33 cellular contexts compared by ENCODE assay signal in the genomic region with DNA sequence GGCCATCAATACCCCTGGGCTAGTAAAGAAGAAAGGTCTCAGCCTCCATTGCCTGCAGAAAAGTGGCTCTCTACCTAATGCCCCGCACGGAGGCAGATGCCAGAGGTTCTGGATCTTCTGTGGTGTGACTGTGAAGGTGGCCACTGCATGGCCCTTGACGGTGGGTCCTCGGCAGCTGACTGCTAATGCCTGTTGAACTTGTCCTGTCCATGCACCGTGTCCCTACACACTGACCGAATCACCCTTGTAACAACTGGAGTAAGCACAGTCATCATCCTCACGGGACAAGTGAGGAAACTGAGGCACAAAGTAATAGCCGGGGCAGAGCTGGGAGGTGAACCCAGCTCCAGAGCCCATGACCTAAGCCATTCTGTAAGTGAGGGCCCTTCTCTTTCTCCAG. TPM values are rescaled to one million over a fixed set of nuclear protein-coding genes. Genes with fewer than 3 reads are reported as not detected.
DNase-seq lines count a peak whose midpoint lies in the region; ATAC-seq and TF ChIP-seq lines count a peak whose summit lies in the region.
"Had no signal": no experiment of that assay in that cellular context is flagged by ENCODE, and none has a peak within 500 bp of the region (broad histone marks: within the 10 kb centered on the region; RNA-seq: fewer than 3 reads in every experiment).

No MANE protein-coding gene starts in this region.

- TF ChIP-seq POLR2A in erythroblast (IDR thresholded peaks at IDR 0.05; ENCODE audit: low read length): no peak

- CTCF ChIA-PET in activated CD4-positive, alpha-beta T cell treated with anti-CD3 and anti-CD28 coated beads, Interleukin-2, amount 10 ng/mL, durations not matched to agents 7 days and 5 days (lab: Charles Lee): interaction anchor here (2.7 kb wide), 1 partner anchor 14 kb away, joined by 7 read pairs; no protein-coding TSS in a partner anchor

- peak overlapping the region; percentile 80 for H3K27ac Mint-ChIP-seq in chondrocyte (ENCODE audit: unreplicated experiment)
- H3K27ac Mint-ChIP-seq in activated CD4-positive, alpha-beta T cell treated with anti-CD3 and anti-CD28 coated beads, Interleukin-2, amount 10 ng/mL, durations not matched to agents 7 days and 5 days: no peak overlapping the region
- no peak overlapping the region for H3K27ac Mint-ChIP-seq in activated naive CD4-positive, alpha-beta T cell treated with anti-CD3 and anti-CD28 coated beads, Interleukin-2, amount 50 U/mL, for 72 hours
- H3K27ac Mint-ChIP-seq in activated T-helper 2 cell treated with anti-CD3 and anti-CD28 coated beads, Interferon-gamma antibody, Interleukin-2, Interleukin-4, amounts not matched to agents 10 μg/mL and 5 μg/mL and 100 μg/mL, durations not matched to agents 14 hours and 24 hours and 36 hours: no peak overlapping the region
- H3K27ac Mint-ChIP-seq: activated CD8-positive, alpha-beta T cell treated with anti-CD3 and anti-CD28 coated beads for 36 hours; activated naive CD4-positive, alpha-beta T cell treated with anti-CD3 and anti-CD28 coated beads, Interleukin-2, amount 50 U/mL, for 24 hours; CD8-positive, alpha-beta T cell; dendritic cell treated with granulocyte-macrophage colony-stimulating factor and Interleukin-4, amounts not matched to agents 40 ng/mL and 50 ng/mL, for 4 days; HFFc6; mesothelial cell of epicardium; naive thymus-derived CD4-positive, alpha-beta T cell had no signal

- POLR2A ChIA-PET in activated CD4-positive, alpha-beta T cell treated with anti-CD3 and anti-CD28 coated beads, Interleukin-2, amount 10 ng/mL, durations not matched to agents 7 days and 5 days (lab: Charles Lee): no interaction called here

- H3K4me1 ChIP-seq in HUES48 (ENCODE audit: control insufficient read depth, insufficient read depth, low read length): peaks cover 8% of the 10 kb centered on the region; the same call in 1 of the 2 replicates
- H3K4me1 ChIP-seq in muscle layer of colon (ENCODE audit: insufficient read depth, low read length): peaks cover 87% of the 10 kb centered on the region
- peaks cover 89% of the 10 kb centered on the region for H3K4me1 ChIP-seq in stomach smooth muscle (ENCODE audit: control insufficient read depth, insufficient read depth, low read length)
- H3K4me1 ChIP-seq: foreskin keratinocyte had no signal

- DNase-seq in chondrocyte (ENCODE audit: low spot score) (peak; percentile 69), erythroblast (lab: John Stamatoyannopoulos, UW) (no peak)
- no peak for DNase-seq in activated CD4-positive, alpha-beta T cell treated with anti-CD3 and anti-CD28 coated beads, Interleukin-2, amount 10 ng/mL, durations not matched to agents 7 days and 5 days
- DNase-seq in activated naive CD4-positive, alpha-beta T cell treated with anti-CD3 and anti-CD28 coated beads, Interleukin-2, amount 50 U/mL, for 72 hours (ENCODE audit: low spot score in 2 of 2): no peak
- no peak for DNase-seq in activated T-helper 2 cell treated with anti-CD3 and anti-CD28 coated beads, Interferon-gamma antibody, Interleukin-2, Interleukin-4, amounts not matched to agents 10 μg/mL and 5 μg/mL and 100 μg/mL, durations not matched to agents 14 hours and 24 hours and 36 hours (ENCODE audit: low spot score)
- DNase-seq: activated CD4-positive, CD25-positive, alpha-beta regulatory T cell treated with anti-CD3 and anti-CD28 coated beads, Interleukin-2, amount 50 U/mL, for 72 hours; activated CD8-positive, alpha-beta memory T cell treated with anti-CD3 and anti-CD28 coated beads, Interleukin-2, amount 50 U/mL, for 48 hours; activated CD8-positive, alpha-beta T cell treated with anti-CD3 and anti-CD28 coated beads for 36 hours; caudate nucleus; CD8-positive, alpha-beta T cell; foreskin keratinocyte; GOT3; HFFc6; naive thymus-derived CD4-positive, alpha-beta T cell; NCI-H2029; NCI-H524 treated with DMSO at 0.1 percent for 48 hours; NK-92 treated with Interleukin-12 subunit alpha and Interleukin-12 subunit beta, amount 100 ng/mL, for 24 hours; stimulated activated naive CD4-positive, alpha-beta T cell had no signal

- H3K4me3 ChIP-seq in HUES48 (ENCODE audit: low read depth, low read length) (no peak overlapping the region), muscle layer of colon (ENCODE audit: low read depth in 1 of 2, low read length in 2 of 2) (peak overlapping the region in 1 of 2 donors; percentile 16), stomach smooth muscle (ENCODE audit: low read length in 2 of 2) (peak overlapping the region; percentile 34 to 44)
- H3K4me3 ChIP-seq: heart right ventricle, skin epidermis had no signal

- H3K27ac ChIP-seq in HUES48 (ENCODE audit: low read depth, low read length) (peak overlapping the region; percentile 51), muscle layer of colon (ENCODE audit: low read depth, low read length) (peak overlapping the region; percentile 86), stomach smooth muscle (ENCODE audit: low read length) (peak overlapping the region; percentile 88)
- H3K27ac ChIP-seq: foreskin keratinocyte, KMS-11, skin epidermis had no signal

- H3K4me3 Mint-ChIP-seq in chondrocyte (ENCODE audit: unreplicated experiment): no peak overlapping the region
- H3K4me3 Mint-ChIP-seq in activated CD4-positive, alpha-beta T cell treated with anti-CD3 and anti-CD28 coated beads, Interleukin-2, amount 10 ng/mL, durations not matched to agents 7 days and 5 days: no peak overlapping the region
- H3K4me3 Mint-ChIP-seq in activated T-helper 2 cell treated with anti-CD3 and anti-CD28 coated beads, Interferon-gamma antibody, Interleukin-2, Interleukin-4, amounts not matched to agents 10 μg/mL and 5 μg/mL and 100 μg/mL, durations not matched to agents 14 hours and 24 hours and 36 hours (ENCODE audit: low read depth): no peak overlapping the region
- H3K4me3 Mint-ChIP-seq: activated CD8-positive, alpha-beta T cell treated with anti-CD3 and anti-CD28 coated beads for 36 hours; activated naive CD4-positive, alpha-beta T cell treated with anti-CD3 and anti-CD28 coated beads, Interleukin-2, amount 50 U/mL, for 24 hours; CD8-positive, alpha-beta T cell; dendritic cell treated with granulocyte-macrophage colony-stimulating factor and Interleukin-4, amounts not matched to agents 40 ng/mL and 50 ng/mL, for 4 days; HFFc6; mesothelial cell of epicardium; naive thymus-derived CD4-positive, alpha-beta T cell had no signal

- no peaks in the 10 kb centered on the region for H3K27me3 Mint-ChIP-seq in chondrocyte (ENCODE audit: low read depth)
- H3K27me3 Mint-ChIP-seq in activated CD4-positive, alpha-beta T cell treated with anti-CD3 and anti-CD28 coated beads, Interleukin-2, amount 10 ng/mL, durations not matched to agents 7 days and 5 days: peaks cover 3% of the 10 kb centered on the region
- H3K27me3 Mint-ChIP-seq in activated T-helper 2 cell treated with anti-CD3 and anti-CD28 coated beads, Interferon-gamma antibody, Interleukin-2, Interleukin-4, amounts not matched to agents 10 μg/mL and 5 μg/mL and 100 μg/mL, durations not matched to agents 14 hours and 24 hours and 36 hours (ENCODE audit: low read depth): peaks cover 10% of the 10 kb centered on the region
- H3K27me3 Mint-ChIP-seq: dendritic cell treated with granulocyte-macrophage colony-stimulating factor and Interleukin-4, amounts not matched to agents 40 ng/mL and 50 ng/mL, for 4 days had no signal

- TF ChIP-seq CTCF in chondrocyte (IDR thresholded peaks at IDR 0.05): no peak

- no peak overlapping the region for H3K9ac ChIP-seq in HUES48 (ENCODE audit: low read depth, low read length)
- peak overlapping the region; percentile 37 for H3K9ac ChIP-seq in muscle layer of colon (ENCODE audit: low read length)
- peak overlapping the region; percentile 36 to 69 for H3K9ac ChIP-seq in stomach smooth muscle (ENCODE audit: low read length in 2 of 2)
- H3K9ac ChIP-seq: KMS-11 had no signal

- H3K4me1 Mint-ChIP-seq in chondrocyte (ENCODE audit: low read depth): peaks cover 60% of the 10 kb centered on the region
- H3K4me1 Mint-ChIP-seq in activated CD4-positive, alpha-beta T cell treated with anti-CD3 and anti-CD28 coated beads, Interleukin-2, amount 10 ng/mL, durations not matched to agents 7 days and 5 days: no peaks in the 10 kb centered on the region
- no peaks in the 10 kb centered on the region for H3K4me1 Mint-ChIP-seq in activated T-helper 2 cell treated with anti-CD3 and anti-CD28 coated beads, Interferon-gamma antibody, Interleukin-2, Interleukin-4, amounts not matched to agents 10 μg/mL and 5 μg/mL and 100 μg/mL, durations not matched to agents 14 hours and 24 hours and 36 hours (ENCODE audit: low read depth)
- H3K4me1 Mint-ChIP-seq: activated naive CD4-positive, alpha-beta T cell treated with anti-CD3 and anti-CD28 coated beads, Interleukin-2, amount 50 U/mL, for 24 hours; naive thymus-derived CD4-positive, alpha-beta T cell had no signal

- no peak for ATAC-seq in activated naive CD4-positive, alpha-beta T cell treated with anti-CD3 and anti-CD28 coated beads, Interleukin-2, amount 50 U/mL, for 72 hours
- ATAC-seq: activated CD8-positive, alpha-beta T cell treated with anti-CD3 and anti-CD28 coated beads for 36 hours; CD8-positive, alpha-beta T cell; esophagus mucosa; foreskin keratinocyte; naive thymus-derived CD4-positive, alpha-beta T cell; Right ventricle myocardium inferior had no signal

- H3K9me3 Mint-ChIP-seq in chondrocyte (ENCODE audit: low read depth): no peaks in the 10 kb centered on the region
- no peaks in the 10 kb centered on the region for H3K9me3 Mint-ChIP-seq in activated CD4-positive, alpha-beta T cell treated with anti-CD3 and anti-CD28 coated beads, Interleukin-2, amount 10 ng/mL, durations not matched to agents 7 days and 5 days
- no peaks in the 10 kb centered on the region for H3K9me3 Mint-ChIP-seq in activated naive CD4-positive, alpha-beta T cell treated with anti-CD3 and anti-CD28 coated beads, Interleukin-2, amount 50 U/mL, for 72 hours
- no peaks in the 10 kb centered on the region for H3K9me3 Mint-ChIP-seq in activated T-helper 2 cell treated with anti-CD3 and anti-CD28 coated beads, Interferon-gamma antibody, Interleukin-2, Interleukin-4, amounts not matched to agents 10 μg/mL and 5 μg/mL and 100 μg/mL, durations not matched to agents 14 hours and 24 hours and 36 hours
- H3K9me3 Mint-ChIP-seq: activated CD8-positive, alpha-beta T cell treated with anti-CD3 and anti-CD28 coated beads for 36 hours; activated naive CD4-positive, alpha-beta T cell treated with anti-CD3 and anti-CD28 coated beads, Interleukin-2, amount 50 U/mL, for 24 hours; CD8-positive, alpha-beta T cell; dendritic cell treated with granulocyte-macrophage colony-stimulating factor and Interleukin-4, amounts not matched to agents 40 ng/mL and 50 ng/mL, for 4 days; HFFc6; mesothelial cell of epicardium had no signal

- no peaks in the 10 kb centered on the region for H3K9me3 ChIP-seq in HUES48 (ENCODE audit: control insufficient read depth, insufficient read depth, low read length)
- no peaks in the 10 kb centered on the region for H3K9me3 ChIP-seq in muscle layer of colon (ENCODE audit: low read length)
- no peaks in the 10 kb centered on the region for H3K9me3 ChIP-seq in stomach smooth muscle (ENCODE audit: control insufficient read depth in 2 of 2, low read length in 2 of 2)

- H3K36me3 ChIP-seq in HUES48 (ENCODE audit: control insufficient read depth, insufficient read depth, low read length) (no peaks in the 10 kb centered on the region), muscle layer of colon (ENCODE audit: insufficient read depth, low read length) (peaks cover 62% of the 10 kb centered on the region), stomach smooth muscle (ENCODE audit: control insufficient read depth in 2 of 2, insufficient read depth in 2 of 2, low read length in 2 of 2) (peaks cover 28 to 30% of the 10 kb centered on the region in 2 donors)
- H3K36me3 ChIP-seq: heart right ventricle had no signal

- H3K27me3 ChIP-seq in HUES48 (ENCODE audit: control insufficient read depth, insufficient read depth, low read length) (no peaks in the 10 kb centered on the region), muscle layer of colon (ENCODE audit: control insufficient read depth in 1 of 2, insufficient read depth in 2 of 2, low read length in 2 of 2) (no peaks in the 10 kb centered on the region), stomach smooth muscle (ENCODE audit: control insufficient read depth in 1 of 2, insufficient read depth in 2 of 2, low read length in 2 of 2) (no peaks in the 10 kb centered on the region)

- intact Hi-C loops in activated T-helper 2 cell treated with anti-CD3 and anti-CD28 coated beads, Interferon-gamma antibody, Interleukin-2, Interleukin-4, amounts not matched to agents 10 μg/mL and 5 μg/mL and 100 μg/mL, durations not matched to agents 14 hours and 24 hours and 36 hours (cut with micrococcal nuclease): no loop called here

- H3K36me3 Mint-ChIP-seq in chondrocyte (ENCODE audit: low read depth): no peaks in the 10 kb centered on the region
- H3K36me3 Mint-ChIP-seq in activated CD4-positive, alpha-beta T cell treated with anti-CD3 and anti-CD28 coated beads, Interleukin-2, amount 10 ng/mL, durations not matched to agents 7 days and 5 days (ENCODE audit: low read depth): no peaks in the 10 kb centered on the region
- H3K36me3 Mint-ChIP-seq in activated naive CD4-positive, alpha-beta T cell treated with anti-CD3 and anti-CD28 coated beads, Interleukin-2, amount 50 U/mL, for 72 hours: no peaks in the 10 kb centered on the region
- H3K36me3 Mint-ChIP-seq in activated T-helper 2 cell treated with anti-CD3 and anti-CD28 coated beads, Interferon-gamma antibody, Interleukin-2, Interleukin-4, amounts not matched to agents 10 μg/mL and 5 μg/mL and 100 μg/mL, durations not matched to agents 14 hours and 24 hours and 36 hours (ENCODE audit: low read depth): no peaks in the 10 kb centered on the region
- H3K36me3 Mint-ChIP-seq: activated naive CD4-positive, alpha-beta T cell treated with anti-CD3 and anti-CD28 coated beads, Interleukin-2, amount 50 U/mL, for 24 hours; CD8-positive, alpha-beta T cell; mesothelial cell of epicardium had no signal

RNA-seq across cellular contexts. Expression of a gene that starts 48.8 kb away (rescaled TPM):
- 4.8 to 58.3 TPM (median 57.8 TPM) in 3 replicates for total RNA-seq in chondrocyte
- under 1 TPM in 1 of 2 experiments, not detected in 1; 0.04 TPM for total RNA-seq in activated CD4-positive, alpha-beta T cell treated with anti-CD3 and anti-CD28 coated beads, Interleukin-2, amount 10 ng/mL, durations not matched to agents 7 days and 5 days
- total RNA-seq in activated naive CD4-positive, alpha-beta T cell treated with anti-CD3 and anti-CD28 coated beads, Interleukin-2, amount 50 U/mL, for 72 hours: under 1 TPM in 1 of 2 donors, not detected in 1; 0.07 TPM
- not detected in 2 replicates for total RNA-seq in activated T-helper 2 cell treated with anti-CD3 and anti-CD28 coated beads, Interferon-gamma antibody, Interleukin-2, Interleukin-4, amounts not matched to agents 10 μg/mL and 5 μg/mL and 100 μg/mL, durations not matched to agents 14 hours and 24 hours and 36 hours
- total RNA-seq: A673; activated CD8-positive, alpha-beta T cell treated with anti-CD3 and anti-CD28 coated beads for 36 hours; CD8-positive, alpha-beta T cell; foreskin keratinocyte; HT-29; pulmonary artery endothelial cell; T-helper 2 cell treated with Interferon-gamma antibody and Interleukin-4, amounts not matched to agents 100 ng/mL and 5 ng/mL, for 36 hours had no signal
